In the genomic region with DNA sequence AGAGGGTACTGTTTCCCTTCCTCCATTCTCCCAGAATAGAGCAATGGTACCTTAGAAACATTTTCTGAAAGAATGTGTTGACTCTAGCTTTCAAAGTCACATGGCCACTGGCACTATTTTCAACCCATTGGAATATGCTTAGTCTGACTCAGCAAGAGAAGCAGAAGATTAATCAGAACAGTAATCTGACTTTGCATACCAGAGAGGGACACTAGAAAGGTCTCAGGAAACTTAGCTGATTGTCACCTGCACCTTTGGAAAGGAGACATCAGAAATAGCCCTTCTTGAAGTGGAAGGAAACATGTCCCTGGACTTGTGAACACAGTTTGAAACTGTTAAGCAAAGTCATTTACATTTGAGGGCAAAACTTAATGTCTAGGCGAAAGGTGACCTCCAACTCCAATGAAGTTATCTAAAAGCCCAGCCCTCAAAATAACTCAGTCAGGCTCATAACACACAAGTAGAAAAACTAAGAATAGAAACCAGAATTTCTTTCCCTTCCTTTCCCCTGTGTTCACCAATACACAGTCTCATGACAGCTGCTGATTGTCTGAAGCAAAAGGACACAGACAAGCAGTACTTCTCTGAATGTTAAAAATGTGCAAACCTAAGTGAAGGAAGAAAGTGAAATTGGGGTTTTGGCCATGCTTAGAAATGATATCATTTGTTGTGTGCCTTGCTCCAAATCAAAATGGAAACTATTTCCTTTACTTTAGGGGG, we compare ENCODE assay signal across 19 cellular contexts.
A peak's percentile ranks its signal among the peaks of the same experiment; 100 is the strongest.
DNase-seq lines count a peak whose midpoint lies in the region; ATAC-seq and TF ChIP-seq lines count a peak whose summit lies in the region.
"Had no signal": no experiment of that assay in that cellular context is flagged by ENCODE, and none has a peak within 500 bp of the region (broad histone marks: within the 10 kb centered on the region; RNA-seq: fewer than 3 reads in every experiment).

No MANE protein-coding gene starts in this region.

- H3K27me3 ChIP-seq in cardiac muscle cell (no peaks in the 10 kb centered on the region), heart left ventricle (no peaks in the 10 kb centered on the region), BE2C (no peaks in the 10 kb centered on the region)

- H3K4me1 ChIP-seq in cardiac muscle cell (ENCODE audit: low read depth) = peaks cover 11% of the 10 kb centered on the region
- peaks cover 0 to 3% (median 0%) of the 10 kb centered on the region in 12 donors for H3K4me1 ChIP-seq in heart left ventricle
- no peaks in the 10 kb centered on the region for H3K4me1 ChIP-seq in BE2C

- peak in 1 of 2 donors; percentile 23 for DNase-seq in cardiac muscle cell (ENCODE audit: low read depth in 1 of 2, low spot score in 1 of 2)
- DNase-seq in heart left ventricle = no peak
- peak; percentile 22 for DNase-seq in renal cortical epithelial cell (ENCODE audit: low read depth)
- no peak for DNase-seq in BE2C
- DNase-seq in foreskin melanocyte = no peak
- DNase-seq in SKM-1 (lab: John Stamatoyannopoulos, UW; ENCODE audit: unreplicated experiment) = no peak
- DNase-seq: activated CD4-positive, alpha-beta T cell treated with anti-CD3 and anti-CD28 coated beads for 1 hour; activated CD8-positive, alpha-beta memory T cell treated with anti-CD3 and anti-CD28 coated beads, Interleukin-2, amount 50 U/mL, for 48 hours; activated naive CD4-positive, alpha-beta T cell; DMS153; immature natural killer cell; IMR-90; mesendoderm; NCI-H524 treated with DMSO at 0.1 percent for 48 hours; nephron progenitor cell had no signal

- no peak for TF ChIP-seq CTCF in cardiac muscle cell (IDR thresholded peaks at IDR 0.05; ENCODE audit: low read depth, low read length)
- no peak for TF ChIP-seq CTCF in heart left ventricle (IDR thresholded peaks at IDR 0.05)
- TF ChIP-seq CTCF in BE2C (IDR thresholded peaks at IDR 0.05; ENCODE audit: low read depth, low read length) = no peak

- H3K36me3 ChIP-seq in cardiac muscle cell (no peaks in the 10 kb centered on the region), heart left ventricle (no peaks in the 10 kb centered on the region), BE2C (no peaks in the 10 kb centered on the region)

- WGBS in heart left ventricle, 4 donors = 33 to 43% (median 40%) methylated on average over 1 of the region's 1 CpG

- ATAC-seq in heart left ventricle (no peak), GM21825 (IDR thresholded peaks at IDR 0.05; ENCODE audit: unreplicated experiment) (peak; percentile 61), HG03469 (IDR thresholded peaks at IDR 0.05; ENCODE audit: unreplicated experiment) (peak; percentile 45)

- intact Hi-C loops in heart left ventricle (cut with DNase I) = no loop called here

- no peak for TF ChIP-seq POLR2A in heart left ventricle (IDR thresholded peaks at IDR 0.05)

- H3K4me3 ChIP-seq in cardiac muscle cell = no peak overlapping the region
- no peak overlapping the region for H3K4me3 ChIP-seq in heart left ventricle
- H3K4me3 ChIP-seq in BE2C (ENCODE audit: low read depth, low read length) = no peak overlapping the region
- H3K4me3 ChIP-seq: coronary artery had no signal

- peak overlapping the region; percentile 90 for H3K27ac ChIP-seq in cardiac muscle cell
- H3K27ac ChIP-seq in heart left ventricle = peak overlapping the region in 4 of 12 donors; percentile 25 to 54 (median 32)
- H3K27ac ChIP-seq: 22Rv1, coronary artery had no signal

- H3K9me3 ChIP-seq in cardiac muscle cell (ENCODE audit: low read depth) = no peaks in the 10 kb centered on the region
- H3K9me3 ChIP-seq in heart left ventricle = no peaks in the 10 kb centered on the region
- H3K9me3 ChIP-seq in BE2C = no peaks in the 10 kb centered on the region

Comparison
In these comparisons a context has a peak if more than half of its experiments do, and no peak if none do; other contexts are left out.
1. ATAC-seq: peak in GM21825 (single experiment) and HG03469 (single experiment); none in heart left ventricle (0 of 4).